ENCODE assay signal across 1 cellular context in genomic region chr15:49370782-49371181, GRCh38.
TF ChIP-seq lines count a peak whose summit lies in the region.

No MANE protein-coding gene starts in this region.

TF ChIP-seq in endothelial cell of umbilical vein, 7 proteins besides CTCF, POLR2A, EP300 and RAD21:
- no peak for TF ChIP-seq MYC (IDR thresholded peaks at IDR 0.05; ENCODE audit: low read depth, low read length)
- no peak for TF ChIP-seq JUN (IDR thresholded peaks at IDR 0.05; ENCODE audit: borderline replicate concordance, insufficient read depth, insufficient read length, low read depth)
- TF ChIP-seq EZH2 (IDR thresholded peaks at IDR 0.05; ENCODE audit: borderline replicate concordance, low read depth, low read length, severe bottlenecking), result no peak
- no peak for TF ChIP-seq GATA2 (IDR thresholded peaks at IDR 0.05; ENCODE audit: insufficient read depth, insufficient read length, low read depth, low read length)
- TF ChIP-seq FOS (IDR thresholded peaks at IDR 0.05; ENCODE audit: borderline replicate concordance, insufficient read depth, low read length), result no peak
- TF ChIP-seq MAX (IDR thresholded peaks at IDR 0.05; ENCODE audit: insufficient read depth, insufficient read length), result no peak
- no peak for TF ChIP-seq POLR2AphosphoS5 (IDR thresholded peaks at IDR 0.05; ENCODE audit: insufficient read depth, low read depth, low read length)
